Comparison of ENCODE assay signal across 7 cellular contexts in genomic region chr15:90184119-90184785, GRCh38. TPM values are rescaled to one million over a fixed set of nuclear protein-coding genes. Genes with fewer than 3 reads are reported as not detected.
DNase-seq lines count a peak whose midpoint lies in the region; ATAC-seq, FAIRE-seq and TF ChIP-seq lines count a peak whose summit lies in the region.

No MANE protein-coding gene starts in this region.

- TF ChIP-seq CTCF in GM12865 (IDR thresholded peaks at IDR 0.05; ENCODE audit: insufficient read depth, low read depth, low read length, missing control alignments): no peak
- no peak for TF ChIP-seq CTCF in fibroblast of lung (conservative IDR thresholded peaks at IDR 0.05 in 1 of 2, IDR thresholded peaks at IDR 0.05 in 1 of 2; ENCODE audit: low read depth in 1 of 2, low read length in 2 of 2)

- peak overlapping the region in 1 of 2 donors; percentile 7 for H3K27ac Mint-ChIP-seq in natural killer cell treated with Interleukin-12 subunit alpha and Interleukin-12 subunit beta and Interleukin-15 and Interleukin-18, amount 100 ng/mL, for 72 hours

- peak overlapping the region; percentile 32 for H2AFZ ChIP-seq in fibroblast of lung (ENCODE audit: low read length)

- ATAC-seq in natural killer cell treated with Interleukin-12 subunit alpha and Interleukin-12 subunit beta and Interleukin-15 and Interleukin-18, amount 100 ng/mL, for 72 hours: peak in 1 of 2 donors; percentile 44

- no peaks in the 10 kb centered on the region for H3K9me3 ChIP-seq in MG63
- H3K9me3 ChIP-seq in fibroblast of lung (ENCODE audit: control insufficient read depth, insufficient read depth, low read depth, low read length): no peaks in the 10 kb centered on the region

- peak overlapping the region; percentile 45 for H3K4me3 Mint-ChIP-seq in natural killer cell treated with Interleukin-12 subunit alpha and Interleukin-12 subunit beta and Interleukin-15 and Interleukin-18, amount 100 ng/mL, for 72 hours

- H3K9ac ChIP-seq in fibroblast of lung (ENCODE audit: insufficient read depth, low read length): peak overlapping the region; percentile 66

- peak overlapping the region; percentile 57 for H3K27ac ChIP-seq in fibroblast of lung (ENCODE audit: insufficient read depth, low read length)

- H3K36me3 ChIP-seq in MG63 (no peaks in the 10 kb centered on the region), fibroblast of lung (ENCODE audit: control insufficient read depth, insufficient read depth, low read length) (no peaks in the 10 kb centered on the region)

- H4K20me1 ChIP-seq in fibroblast of lung (ENCODE audit: control insufficient read depth, extremely low read depth, insufficient read depth, low read length): no peaks in the 10 kb centered on the region

- H3K4me1 ChIP-seq in fibroblast of lung (ENCODE audit: control insufficient read depth, extremely low read depth, insufficient read depth, low read length): peaks cover 4% of the 10 kb centered on the region

- H3K9me3 Mint-ChIP-seq in natural killer cell treated with Interleukin-12 subunit alpha and Interleukin-12 subunit beta and Interleukin-15 and Interleukin-18, amount 100 ng/mL, for 72 hours: no peaks in the 10 kb centered on the region

- no peaks in the 10 kb centered on the region for H3K79me2 ChIP-seq in fibroblast of lung (ENCODE audit: control insufficient read depth, insufficient read depth, low read length)

- H3K36me3 Mint-ChIP-seq in natural killer cell treated with Interleukin-12 subunit alpha and Interleukin-12 subunit beta and Interleukin-15 and Interleukin-18, amount 100 ng/mL, for 72 hours: no peaks in the 10 kb centered on the region

- peak overlapping the region; percentile 67 for H3K4me2 ChIP-seq in fibroblast of lung (ENCODE audit: extremely low read depth, insufficient read depth, low read length)

- H3K27me3 ChIP-seq in MG63: no peaks in the 10 kb centered on the region
- peaks cover under 1% of the 10 kb centered on the region for H3K27me3 ChIP-seq in fibroblast of lung (ENCODE audit: control insufficient read depth, insufficient read depth, low read length)

- H3K4me3 ChIP-seq in GM12865 (ENCODE audit: low read depth, low read length): peak overlapping the region; percentile 79
- peak overlapping the region; percentile 30 for H3K4me3 ChIP-seq in MG63
- peak overlapping the region; percentile 53 to 71 (median 56) for H3K4me3 ChIP-seq in fibroblast of lung (replicated peaks in 1 of 4; ENCODE audit: control extremely low read depth in 1 of 4, insufficient read depth in 1 of 4, low read depth in 3 of 4, low read length in 4 of 4)

- peaks cover 8 to 14% of the 10 kb centered on the region in 2 donors for H3K4me1 Mint-ChIP-seq in natural killer cell treated with Interleukin-12 subunit alpha and Interleukin-12 subunit beta and Interleukin-15 and Interleukin-18, amount 100 ng/mL, for 72 hours (ENCODE audit: low read depth in 2 of 2)

- H3K27me3 Mint-ChIP-seq in natural killer cell treated with Interleukin-12 subunit alpha and Interleukin-12 subunit beta and Interleukin-15 and Interleukin-18, amount 100 ng/mL, for 72 hours: peaks cover 2 to 3% of the 10 kb centered on the region in 2 donors

- no peak for FAIRE-seq in urothelium cell line (lab: Jason Lieb, UNC)

- DNase-seq in GM12865 (ENCODE audit: low read depth) (peak; percentile 87), H4 (ENCODE audit: low spot score) (peak; percentile 77), MG63 (no peak), fibroblast of lung (ENCODE audit: low read depth in 2 of 2) (peak; percentile 55 to 56), urothelium cell line (ENCODE audit: low spot score) (peak; percentile 74)
- peak; percentile 41 for DNase-seq in activated CD4-positive, alpha-beta T cell treated with anti-CD3 and anti-CD28 coated beads for 48 hours
- no peak for DNase-seq in natural killer cell treated with Interleukin-12 subunit alpha and Interleukin-12 subunit beta and Interleukin-15 and Interleukin-18, amount 100 ng/mL, for 72 hours (ENCODE audit: low spot score)

RNA-seq across cellular contexts. Expression of gene SEMA4B, which starts 16.9 kb away (rescaled TPM):
- total RNA-seq in H4 (2014; rRNA removed; shearing (Covaris generic)): 13.5 and 18.9 TPM in 2 replicates
- total RNA-seq in MG63 (2014; rRNA removed; shearing (Covaris generic); ENCODE audit: low replicate concordance): 3.7 and 19.0 TPM in 2 replicates
- total RNA-seq in fibroblast of lung: 14.1 and 30.4 TPM in 2 replicates
- polyA plus RNA-seq in fibroblast of lung: 9.5 and 12.8 TPM in 2 replicates
- polyA plus RNA-seq in fibroblast of lung (2012): 13.4 and 13.5 TPM in 2 replicates
- polyA minus RNA-seq in fibroblast of lung (ENCODE audit: low replicate concordance): 28.5 and 73.0 TPM in 2 replicates
- total RNA-seq in natural killer cell treated with Interleukin-12 subunit alpha and Interleukin-12 subunit beta and Interleukin-15 and Interleukin-18, amount 100 ng/mL, for 72 hours: 1 to 10 TPM; 9.2 to 9.7 TPM

RNA-seq across cellular contexts. Expression of gene CIB1, which starts 49.5 kb away (rescaled TPM):
- total RNA-seq in H4 (2014; rRNA removed; shearing (Covaris generic)): 36.7 and 39.0 TPM in 2 replicates
- total RNA-seq in MG63 (2014; rRNA removed; shearing (Covaris generic); ENCODE audit: low replicate concordance): 48.7 and 158 TPM in 2 replicates
- 17.7 and 27.7 TPM in 2 replicates for total RNA-seq in fibroblast of lung
- polyA plus RNA-seq in fibroblast of lung: 42.7 and 62.2 TPM in 2 replicates
- 58.8 and 95.0 TPM in 2 replicates for polyA plus RNA-seq in fibroblast of lung (2012)
- polyA minus RNA-seq in fibroblast of lung (ENCODE audit: low replicate concordance): 52.8 and 118 TPM in 2 replicates
- total RNA-seq in natural killer cell treated with Interleukin-12 subunit alpha and Interleukin-12 subunit beta and Interleukin-15 and Interleukin-18, amount 100 ng/mL, for 72 hours: 100 to 1,000 TPM in 1 of 2 donors, 10 to 100 TPM in 1; 86.1 to 119 TPM

RNA-seq across cellular contexts. Expression of gene GDPGP1, which starts 49.8 kb away (rescaled TPM):
- 3.1 and 3.6 TPM in 2 replicates for total RNA-seq in H4 (2014; rRNA removed; shearing (Covaris generic))
- total RNA-seq in MG63 (2014; rRNA removed; shearing (Covaris generic); ENCODE audit: low replicate concordance): 0.86 and 6.4 TPM in 2 replicates
- total RNA-seq in fibroblast of lung: 6.2 and 9.7 TPM in 2 replicates
- 1.9 and 2.5 TPM in 2 replicates for polyA plus RNA-seq in fibroblast of lung
- 2.3 and 2.8 TPM in 2 replicates for polyA plus RNA-seq in fibroblast of lung (2012)
- polyA minus RNA-seq in fibroblast of lung (ENCODE audit: low replicate concordance): 9.3 and 11.3 TPM in 2 replicates
- 10 to 100 TPM in 1 of 2 donors, 1 to 10 TPM in 1; 9.6 to 10.0 TPM for total RNA-seq in natural killer cell treated with Interleukin-12 subunit alpha and Interleukin-12 subunit beta and Interleukin-15 and Interleukin-18, amount 100 ng/mL, for 72 hours

Comparison
In these comparisons a context has a peak if more than half of its experiments do, and no peak if none do; other contexts are left out.
1. DNase-seq: peak in GM12865 (single experiment), H4 (single experiment), activated CD4-positive, alpha-beta T cell treated with anti-CD3 and anti-CD28 coated beads for 48 hours (single experiment), fibroblast of lung (2 of 2) and urothelium cell line (single experiment); none in MG63 (single experiment) and natural killer cell treated with Interleukin-12 subunit alpha and Interleukin-12 subunit beta and Interleukin-15 and Interleukin-18, amount 100 ng/mL, for 72 hours (single experiment).
2. Peak in every context shown above with its lines, with median percentiles within 50 percentile points of each other: H3K4me3 ChIP-seq.